In genomic region chr3:143595456-143596077, GRCh38 we compare ENCODE assay signal across 12 cellular contexts.
DNase-seq lines count a peak whose midpoint lies in the region; ATAC-seq lines count a peak whose summit lies in the region.
"Had no signal": no experiment of that assay in that cellular context is flagged by ENCODE, and none has a peak within 500 bp of the region (broad histone marks: within the 10 kb centered on the region; RNA-seq: fewer than 3 reads in every experiment).

No MANE protein-coding gene starts in this region.

- H3K27me3 Mint-ChIP-seq in stimulated activated naive B cell treated with anti-CD40 and anti-IgM and Interleukin-4, amounts not matched to agents 10 μg/mL and 1 μg/mL and 100 μg/mL, for 72 hours = no peaks in the 10 kb centered on the region
- H3K27me3 Mint-ChIP-seq: IgD-negative memory B cell had no signal

- peaks cover 6 to 12% of the 10 kb centered on the region in 2 donors for H3K4me1 Mint-ChIP-seq in stimulated activated naive B cell treated with anti-CD40 and anti-IgM and Interleukin-4, amounts not matched to agents 10 μg/mL and 1 μg/mL and 100 μg/mL, for 72 hours

- H3K36me3 Mint-ChIP-seq in stimulated activated naive B cell treated with anti-CD40 and anti-IgM and Interleukin-4, amounts not matched to agents 10 μg/mL and 1 μg/mL and 100 μg/mL, for 72 hours = peaks cover 5% of the 10 kb centered on the region in 2 donors
- H3K36me3 Mint-ChIP-seq: IgD-negative memory B cell had no signal

- no peak overlapping the region for H3K4me3 Mint-ChIP-seq in stimulated activated naive B cell treated with anti-CD40 and anti-IgM and Interleukin-4, amounts not matched to agents 10 μg/mL and 1 μg/mL and 100 μg/mL, for 72 hours
- H3K4me3 Mint-ChIP-seq: IgD-negative memory B cell had no signal

- H3K27ac Mint-ChIP-seq in stimulated activated naive B cell treated with anti-CD40 and anti-IgM and Interleukin-4, amounts not matched to agents 10 μg/mL and 1 μg/mL and 100 μg/mL, for 72 hours = no peak overlapping the region
- H3K27ac Mint-ChIP-seq: IgD-negative memory B cell had no signal

- H3K9me3 Mint-ChIP-seq in stimulated activated naive B cell treated with anti-CD40 and anti-IgM and Interleukin-4, amounts not matched to agents 10 μg/mL and 1 μg/mL and 100 μg/mL, for 72 hours = peaks cover 0 to 2% of the 10 kb centered on the region in 2 donors
- H3K9me3 Mint-ChIP-seq: IgD-negative memory B cell had no signal

- DNase-seq in NCI-H524 (lab: John Stamatoyannopoulos, UW) = peak; percentile 13 to 48
- DNase-seq in NCI-H524 treated with DMSO at 0.1 percent for 48 hours (lab: John Stamatoyannopoulos, UW) = no peak
- no peak for DNase-seq in stimulated activated naive B cell treated with anti-CD40 and anti-IgM and Interleukin-4, amounts not matched to agents 10 μg/mL and 1 μg/mL and 100 μg/mL, for 72 hours
- no peak for DNase-seq in activated effector memory CD4-positive, alpha-beta T cell treated with anti-CD3 and anti-CD28 coated beads, Interleukin-2, amount 50 U/mL, for 16 hours
- DNase-seq in ureter (ENCODE audit: low spot score) = no peak
- DNase-seq: 8988T; mesendoderm; stimulated activated CD4-positive, alpha-beta T cell treated with anti-CD3 and anti-CD28 coated beads, Interleukin-12 subunit alpha, Interleukin-12 subunit beta, amount 100 ng/mL, for 4 hours had no signal

- ATAC-seq in HG02798 (IDR thresholded peaks at IDR 0.05; ENCODE audit: poor library complexity, unreplicated experiment) (peak; percentile 97), HG03575 (IDR thresholded peaks at IDR 0.05; ENCODE audit: extremely low read depth, insufficient number of reproducible peaks, low FRiP score, unreplicated experiment) (peak; percentile 86)
- ATAC-seq in stimulated activated naive B cell treated with anti-CD40 and anti-IgM and Interleukin-4, amounts not matched to agents 10 μg/mL and 1 μg/mL and 100 μg/mL, for 72 hours (replicated peaks) = peak; percentile 98
- no peak for ATAC-seq in activated CD4-positive, CD25-positive, alpha-beta regulatory T cell treated with anti-CD3 and anti-CD28 coated beads, Interleukin-2, amount 50 U/mL, for 24 hours

Comparison
In these comparisons a context has a peak if more than half of its experiments do, and no peak if none do; other contexts are left out.
1. DNase-seq: peak in NCI-H524 (2 of 2); none in NCI-H524 treated with DMSO at 0.1 percent for 48 hours (single experiment), stimulated activated naive B cell treated with anti-CD40 and anti-IgM and Interleukin-4, amounts not matched to agents 10 μg/mL and 1 μg/mL and 100 μg/mL, for 72 hours (single experiment), activated effector memory CD4-positive, alpha-beta T cell treated with anti-CD3 and anti-CD28 coated beads, Interleukin-2, amount 50 U/mL, for 16 hours (single experiment) and ureter (single experiment).
2. ATAC-seq: peak in HG02798 (single experiment), HG03575 (single experiment) and stimulated activated naive B cell treated with anti-CD40 and anti-IgM and Interleukin-4, amounts not matched to agents 10 μg/mL and 1 μg/mL and 100 μg/mL, for 72 hours (2 of 2); none in activated CD4-positive, CD25-positive, alpha-beta regulatory T cell treated with anti-CD3 and anti-CD28 coated beads, Interleukin-2, amount 50 U/mL, for 24 hours (0 of 2).